8 cellular contexts compared by ENCODE assay signal in the genomic region with DNA sequence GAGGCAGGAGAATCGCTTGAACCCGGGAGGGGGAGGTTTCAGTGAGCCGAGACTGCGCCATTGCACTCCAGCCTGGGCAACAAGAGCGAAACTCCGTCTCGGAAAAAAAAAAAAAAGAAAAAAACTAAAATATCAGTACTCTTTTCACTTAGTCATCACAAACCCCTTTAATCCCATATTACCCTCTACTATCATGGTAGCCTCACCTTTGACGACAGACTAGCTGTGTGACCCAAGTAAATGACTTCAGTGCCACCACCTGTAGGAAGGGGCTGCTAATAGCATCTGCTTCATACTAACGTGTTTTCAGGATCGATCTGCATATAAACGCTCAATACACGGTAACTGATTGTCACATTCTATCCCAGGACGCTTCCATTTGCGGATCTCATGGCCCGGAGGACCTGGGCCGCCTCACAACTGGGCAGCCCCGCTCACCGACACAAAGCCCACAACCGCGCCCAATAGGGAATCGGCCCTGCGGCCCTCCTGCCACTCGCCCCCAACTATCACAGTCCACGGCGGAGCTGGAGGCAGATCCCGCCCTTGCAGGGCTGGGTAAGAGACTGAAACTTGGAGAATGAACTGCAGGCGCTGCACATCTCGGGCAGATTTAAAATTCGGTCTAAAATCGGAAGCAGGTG. TPM values are rescaled to one million over a fixed set of nuclear protein-coding genes. Genes with fewer than 3 reads are reported as not detected.
DNase-seq lines count a peak whose midpoint lies in the region; ATAC-seq and TF ChIP-seq lines count a peak whose summit lies in the region.

No MANE protein-coding gene starts in this region.

- peak overlapping the region; percentile 99 for H3K4me3 ChIP-seq in BE2C (ENCODE audit: low read depth, low read length)
- H3K4me3 ChIP-seq in iPS-15b (ENCODE audit: low read depth, low read length), result peak overlapping the region; percentile 86
- peak overlapping the region; percentile 67 to 99 (median 87) for H3K4me3 ChIP-seq in skin epidermis

- H3K9me3 Mint-ChIP-seq in activated naive CD8-positive, alpha-beta T cell treated with anti-CD3 and anti-CD28 coated beads for 36 hours, result peaks cover 16% of the 10 kb centered on the region

- peaks cover 21% of the 10 kb centered on the region for H3K4me1 Mint-ChIP-seq in activated naive CD8-positive, alpha-beta T cell treated with anti-CD3 and anti-CD28 coated beads for 36 hours

- H3K9me3 ChIP-seq in BE2C (no peaks in the 10 kb centered on the region), iPS-15b (ENCODE audit: control insufficient read depth, insufficient read depth, low read length) (peaks cover 6% of the 10 kb centered on the region)

- ATAC-seq in GM18870 (IDR thresholded peaks at IDR 0.05; ENCODE audit: unreplicated experiment), result peak; percentile 10
- peak; percentile 12 for ATAC-seq in HG03064 (IDR thresholded peaks at IDR 0.05; ENCODE audit: low read depth, unreplicated experiment)

- no peak for TF ChIP-seq CTCF in BE2C (IDR thresholded peaks at IDR 0.05; ENCODE audit: low read depth, low read length)

- H3K27ac Mint-ChIP-seq in activated naive CD8-positive, alpha-beta T cell treated with anti-CD3 and anti-CD28 coated beads for 36 hours, result peak overlapping the region; percentile 96

- no peaks in the 10 kb centered on the region for H3K4me1 ChIP-seq in BE2C
- peaks cover 3% of the 10 kb centered on the region for H3K4me1 ChIP-seq in iPS-15b (ENCODE audit: control insufficient read depth, insufficient read depth, low read length)

- peaks cover 27% of the 10 kb centered on the region for H3K36me3 ChIP-seq in BE2C
- H3K36me3 ChIP-seq in iPS-15b (ENCODE audit: control insufficient read depth, insufficient read depth, low read length), result peaks cover 15% of the 10 kb centered on the region

- H3K4me3 Mint-ChIP-seq in activated naive CD8-positive, alpha-beta T cell treated with anti-CD3 and anti-CD28 coated beads for 36 hours, result peak overlapping the region; percentile 97

- H3K27me3 Mint-ChIP-seq in activated naive CD8-positive, alpha-beta T cell treated with anti-CD3 and anti-CD28 coated beads for 36 hours, result no peaks in the 10 kb centered on the region

- H3K27me3 ChIP-seq in BE2C, result peaks cover 9% of the 10 kb centered on the region
- H3K27me3 ChIP-seq in iPS-15b (ENCODE audit: control insufficient read depth, insufficient read depth, low read length), result no peaks in the 10 kb centered on the region

- DNase-seq in BE2C, result peak; percentile 85
- peak; percentile 42 for DNase-seq in NCI-H510A (lab: John Stamatoyannopoulos, UW)
- DNase-seq in activated naive CD8-positive, alpha-beta T cell treated with anti-CD3 and anti-CD28 coated beads for 36 hours, result no peak
- no peak for DNase-seq in activated effector memory CD4-positive, alpha-beta T cell treated with Interleukin-2 at 50 U/mL for 16 hours

- peaks cover 36% of the 10 kb centered on the region for H3K36me3 Mint-ChIP-seq in activated naive CD8-positive, alpha-beta T cell treated with anti-CD3 and anti-CD28 coated beads for 36 hours

- peak overlapping the region; percentile 94 for H3K9ac ChIP-seq in iPS-15b (ENCODE audit: low read depth, low read length)

- peak overlapping the region; percentile 91 to 100 (median 98) for H3K27ac ChIP-seq in skin epidermis

RNA-seq across cellular contexts. Expression of gene ZNF263, which starts 1.1 kb away (rescaled TPM):
- 123 TPM for polyA plus RNA-seq in BE2C (2012; ENCODE audit: insufficient read depth, insufficient read length, low read depth)
- 10 to 100 TPM; 29.7 to 30.5 TPM for total RNA-seq in activated naive CD8-positive, alpha-beta T cell treated with anti-CD3 and anti-CD28 coated beads for 36 hours

RNA-seq across cellular contexts. Expression of gene TIGD7, which starts 23.0 kb away (rescaled TPM):
- 5.1 TPM for polyA plus RNA-seq in BE2C (2012; ENCODE audit: insufficient read depth, insufficient read length, low read depth)
- total RNA-seq in activated naive CD8-positive, alpha-beta T cell treated with anti-CD3 and anti-CD28 coated beads for 36 hours, result 1 to 10 TPM; 4.8 to 5.3 TPM

RNA-seq across cellular contexts. Expression of gene ZNF75A, which starts 23.1 kb away (rescaled TPM):
- polyA plus RNA-seq in BE2C (2012; ENCODE audit: insufficient read depth, insufficient read length, low read depth), result 57.5 TPM
- total RNA-seq in activated naive CD8-positive, alpha-beta T cell treated with anti-CD3 and anti-CD28 coated beads for 36 hours, result 10 to 100 TPM; 34.2 to 35.5 TPM

RNA-seq across cellular contexts. Expression of gene MEFV, which starts 25.8 kb away (rescaled TPM):
- polyA plus RNA-seq in BE2C (2012; ENCODE audit: insufficient read depth, insufficient read length, low read depth), result not detected
- total RNA-seq in activated naive CD8-positive, alpha-beta T cell treated with anti-CD3 and anti-CD28 coated beads for 36 hours, result under 1 TPM; 0.08 to 0.12 TPM

RNA-seq across cellular contexts. Expression of gene ZNF200, which starts 47.3 kb away (rescaled TPM):
- polyA plus RNA-seq in BE2C (2012; ENCODE audit: insufficient read depth, insufficient read length, low read depth), result 7.9 TPM
- 10 to 100 TPM; 12.2 to 12.8 TPM for total RNA-seq in activated naive CD8-positive, alpha-beta T cell treated with anti-CD3 and anti-CD28 coated beads for 36 hours

Comparison
In these comparisons a context has a peak if more than half of its experiments do, and no peak if none do; other contexts are left out.
1. DNase-seq: peak in BE2C (single experiment) and NCI-H510A (single experiment); none in activated naive CD8-positive, alpha-beta T cell treated with anti-CD3 and anti-CD28 coated beads for 36 hours (single experiment) and activated effector memory CD4-positive, alpha-beta T cell treated with Interleukin-2 at 50 U/mL for 16 hours (single experiment).
2. Peak in every context shown above with its lines, with median percentiles within 50 percentile points of each other: H3K4me3 ChIP-seq.